In the genomic region with DNA sequence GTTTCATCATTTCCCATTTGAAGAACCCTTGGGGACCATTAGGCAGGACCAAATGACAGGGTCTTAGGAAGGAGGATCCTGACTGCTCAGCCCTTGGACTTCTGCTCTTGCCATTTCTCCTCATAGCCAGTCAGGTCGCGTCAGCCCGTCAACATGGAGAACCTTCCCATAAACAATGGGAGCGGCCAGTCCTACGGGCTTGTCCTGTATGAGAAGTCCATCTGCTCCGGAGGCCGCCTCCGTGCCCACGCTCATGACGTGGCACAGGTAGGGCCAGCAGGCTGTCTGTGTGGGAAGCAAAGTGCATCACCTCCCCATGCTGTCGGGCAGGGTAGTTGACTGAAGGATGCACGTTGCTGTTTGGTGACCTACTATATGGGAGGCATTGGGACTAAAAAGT, we compare ENCODE assay signal across 17 cellular contexts. TPM values are rescaled to one million over a fixed set of nuclear protein-coding genes. Genes with fewer than 3 reads are reported as not detected.
A peak's percentile ranks its signal among the peaks of the same experiment; 100 is the strongest.
DNase-seq lines count a peak whose midpoint lies in the region; ATAC-seq and TF ChIP-seq lines count a peak whose summit lies in the region.
"Had no signal": no experiment of that assay in that cellular context is flagged by ENCODE, and none has a peak within 500 bp of the region (broad histone marks: within the 10 kb centered on the region; RNA-seq: fewer than 3 reads in every experiment).

No MANE protein-coding gene starts in this region.

- H3K4me3 Mint-ChIP-seq in WTC11 (no peak overlapping the region), nephron progenitor cell (no peak overlapping the region)
- H3K4me3 Mint-ChIP-seq: B cell; CD4-positive, CD25-positive, alpha-beta regulatory T cell; CD8-positive, alpha-beta T cell had no signal

- CTCF ChIA-PET in WTC11 (lab: Charles Lee) = interaction anchor here (0.7 kb wide), 1 partner anchor 1232 kb away, joined by 3 read pairs; no protein-coding TSS in a partner anchor

- intact Hi-C loops in esophagus muscularis mucosa (cut with DNase I) = no loop called here

- no peak for TF ChIP-seq POLR2A in esophagus muscularis mucosa (IDR thresholded peaks at IDR 0.05; ENCODE audit: low read depth)
- no peak for TF ChIP-seq POLR2A in tibial nerve (IDR thresholded peaks at IDR 0.05)

- peaks cover 0 to 10% (median 8%) of the 10 kb centered on the region in 4 donors for H3K9me3 ChIP-seq in esophagus muscularis mucosa
- peaks cover 0 to 8% (median 0%) of the 10 kb centered on the region in 4 donors for H3K9me3 ChIP-seq in tibial nerve

- H3K27ac ChIP-seq in esophagus muscularis mucosa (replicated peaks in 1 of 4) (no peak overlapping the region), tibial nerve (no peak overlapping the region)
- H3K27ac ChIP-seq: BLaER1, C4-2B had no signal

- H3K36me3 Mint-ChIP-seq in WTC11 (peaks cover 52% of the 10 kb centered on the region), nephron progenitor cell (ENCODE audit: low read depth) (no peaks in the 10 kb centered on the region)
- H3K36me3 Mint-ChIP-seq: CD4-positive, CD25-positive, alpha-beta regulatory T cell; CD8-positive, alpha-beta T cell had no signal

- H3K27me3 Mint-ChIP-seq in WTC11 (ENCODE audit: low read depth) = no peaks in the 10 kb centered on the region
- H3K27me3 Mint-ChIP-seq in nephron progenitor cell (ENCODE audit: low read depth, poor library complexity) = peaks cover 8% of the 10 kb centered on the region

- H3K27ac Mint-ChIP-seq in WTC11 = no peak overlapping the region
- H3K27ac Mint-ChIP-seq in nephron progenitor cell = peak overlapping the region; percentile 84
- H3K27ac Mint-ChIP-seq: B cell; CD4-positive, CD25-positive, alpha-beta regulatory T cell; CD8-positive, alpha-beta T cell had no signal

- H3K27me3 ChIP-seq in esophagus muscularis mucosa (peaks cover 0 to 19% (median 0%) of the 10 kb centered on the region in 4 donors), tibial nerve (no peaks in the 10 kb centered on the region)
- H3K27me3 ChIP-seq: BLaER1 had no signal

- no peak for DNase-seq in WTC11 (ENCODE audit: low spot score)
- peak; percentile 85 for DNase-seq in esophagus muscularis mucosa (ENCODE audit: extremely low spot score)
- DNase-seq in nephron progenitor cell = no peak
- DNase-seq in tibial nerve (ENCODE audit: low spot score in 2 of 2) = no peak
- no peak for DNase-seq in AG08395 (ENCODE audit: low spot score)
- no peak for DNase-seq in NCI-H128 (lab: John Stamatoyannopoulos, UW; ENCODE audit: unreplicated experiment)
- DNase-seq: Caco-2; CD4-positive, CD25-positive, alpha-beta regulatory T cell; CD8-positive, alpha-beta T cell; DMS153; DND-41; HCEC 1CT had no signal

- TF ChIP-seq EP300 in esophagus muscularis mucosa (IDR thresholded peaks at IDR 0.05) (no peak), tibial nerve (IDR thresholded peaks at IDR 0.05) (no peak)

- POLR2A ChIA-PET in WTC11 (lab: Charles Lee) = no interaction called here

- no peak overlapping the region for H3K4me3 ChIP-seq in esophagus muscularis mucosa
- no peak overlapping the region for H3K4me3 ChIP-seq in tibial nerve
- H3K4me3 ChIP-seq: BLaER1, GM12878 had no signal

- WGBS in esophagus muscularis mucosa = 100% methylated on average over 5 of the region's 12 CpGs
- 72 to 88% methylated on average over 6 to 12 of the region's 12 CpGs for WGBS in tibial nerve, 2 donors

- peak; percentile 9 for ATAC-seq in WTC11
- ATAC-seq: CD8-positive, alpha-beta T cell; GM12878 had no signal

- TF ChIP-seq CTCF in WTC11 (IDR thresholded peaks at IDR 0.05) = no peak
- no peak for TF ChIP-seq CTCF in esophagus muscularis mucosa (IDR thresholded peaks at IDR 0.05)
- no peak for TF ChIP-seq CTCF in nephron progenitor cell (IDR thresholded peaks at IDR 0.05)
- TF ChIP-seq CTCF in tibial nerve (IDR thresholded peaks at IDR 0.05) = no peak

- H3K36me3 ChIP-seq in esophagus muscularis mucosa (no peaks in the 10 kb centered on the region), tibial nerve (no peaks in the 10 kb centered on the region)
- H3K36me3 ChIP-seq: BLaER1 had no signal

- H3K9me3 Mint-ChIP-seq in WTC11 (peaks cover 18% of the 10 kb centered on the region), nephron progenitor cell (peaks cover 7% of the 10 kb centered on the region)

- H3K4me1 Mint-ChIP-seq in WTC11 (peaks cover 11% of the 10 kb centered on the region), nephron progenitor cell (no peaks in the 10 kb centered on the region)
- H3K4me1 Mint-ChIP-seq: B cell; CD4-positive, CD25-positive, alpha-beta regulatory T cell had no signal

- H3K4me1 ChIP-seq in esophagus muscularis mucosa = no peaks in the 10 kb centered on the region
- H3K4me1 ChIP-seq in tibial nerve = no peaks in the 10 kb centered on the region
- H3K4me1 ChIP-seq: BLaER1, Caco-2 had no signal

TF ChIP-seq in WTC11, 78 proteins besides CTCF, POLR2A, EP300 and RAD21 (continues in another document):
- TF ChIP-seq ZNF219 (CRISPR knock-in tag; IDR thresholded peaks at IDR 0.05; ENCODE audit: borderline replicate concordance) (no peak), NFE2L1 (CRISPR knock-in tag; IDR thresholded peaks at IDR 0.05) (no peak), TEAD1 (CRISPR knock-in tag; IDR thresholded peaks at IDR 0.05) (no peak), KAT7 (CRISPR knock-in tag; IDR thresholded peaks at IDR 0.05; ENCODE audit: borderline replicate concordance) (no peak), TEAD4 (CRISPR knock-in tag; IDR thresholded peaks at IDR 0.05) (no peak)
- TF ChIP-seq, protein P1, sequence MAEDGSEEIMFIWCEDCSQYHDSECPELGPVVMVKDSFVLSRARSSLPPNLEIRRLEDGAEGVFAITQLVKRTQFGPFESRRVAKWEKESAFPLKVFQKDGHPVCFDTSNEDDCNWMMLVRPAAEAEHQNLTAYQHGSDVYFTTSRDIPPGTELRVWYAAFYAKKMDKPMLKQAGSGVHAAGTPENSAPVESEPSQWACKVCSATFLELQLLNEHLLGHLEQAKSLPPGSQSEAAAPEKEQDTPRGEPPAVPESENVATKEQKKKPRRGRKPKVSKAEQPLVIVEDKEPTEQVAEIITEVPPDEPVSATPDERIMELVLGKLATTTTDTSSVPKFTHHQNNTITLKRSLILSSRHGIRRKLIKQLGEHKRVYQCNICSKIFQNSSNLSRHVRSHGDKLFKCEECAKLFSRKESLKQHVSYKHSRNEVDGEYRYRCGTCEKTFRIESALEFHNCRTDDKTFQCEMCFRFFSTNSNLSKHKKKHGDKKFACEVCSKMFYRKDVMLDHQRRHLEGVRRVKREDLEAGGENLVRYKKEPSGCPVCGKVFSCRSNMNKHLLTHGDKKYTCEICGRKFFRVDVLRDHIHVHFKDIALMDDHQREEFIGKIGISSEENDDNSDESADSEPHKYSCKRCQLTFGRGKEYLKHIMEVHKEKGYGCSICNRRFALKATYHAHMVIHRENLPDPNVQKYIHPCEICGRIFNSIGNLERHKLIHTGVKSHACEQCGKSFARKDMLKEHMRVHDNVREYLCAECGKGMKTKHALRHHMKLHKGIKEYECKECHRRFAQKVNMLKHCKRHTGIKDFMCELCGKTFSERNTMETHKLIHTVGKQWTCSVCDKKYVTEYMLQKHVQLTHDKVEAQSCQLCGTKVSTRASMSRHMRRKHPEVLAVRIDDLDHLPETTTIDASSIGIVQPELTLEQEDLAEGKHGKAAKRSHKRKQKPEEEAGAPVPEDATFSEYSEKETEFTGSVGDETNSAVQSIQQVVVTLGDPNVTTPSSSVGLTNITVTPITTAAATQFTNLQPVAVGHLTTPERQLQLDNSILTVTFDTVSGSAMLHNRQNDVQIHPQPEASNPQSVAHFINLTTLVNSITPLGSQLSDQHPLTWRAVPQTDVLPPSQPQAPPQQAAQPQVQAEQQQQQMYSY (CRISPR knock-in tag; IDR thresholded peaks at IDR 0.05) = no peak
- TF ChIP-seq, protein P2, sequence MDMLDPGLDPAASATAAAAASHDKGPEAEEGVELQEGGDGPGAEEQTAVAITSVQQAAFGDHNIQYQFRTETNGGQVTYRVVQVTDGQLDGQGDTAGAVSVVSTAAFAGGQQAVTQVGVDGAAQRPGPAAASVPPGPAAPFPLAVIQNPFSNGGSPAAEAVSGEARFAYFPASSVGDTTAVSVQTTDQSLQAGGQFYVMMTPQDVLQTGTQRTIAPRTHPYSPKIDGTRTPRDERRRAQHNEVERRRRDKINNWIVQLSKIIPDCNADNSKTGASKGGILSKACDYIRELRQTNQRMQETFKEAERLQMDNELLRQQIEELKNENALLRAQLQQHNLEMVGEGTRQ (CRISPR knock-in tag; IDR thresholded peaks at IDR 0.05) = no peak

RNA-seq across cellular contexts. Expression of a gene that starts 19.6 kb away (rescaled TPM):
- 4.6 to 6.0 TPM (median 5.1 TPM) in 3 replicates for total RNA-seq in WTC11 (2021)
- 10 to 100 TPM in 3 of 4 donors, 1 to 10 TPM in 1; 7.1 to 13.1 (median 10.5) TPM for total RNA-seq in esophagus muscularis mucosa
- total RNA-seq in tibial nerve = 1 to 10 TPM; 2.0 to 8.1 (median 5.6) TPM

RNA-seq across cellular contexts. Expression of a gene that starts 36.0 kb away (rescaled TPM):
- total RNA-seq in WTC11 (2021) (34.6 to 50.2 TPM (median 35.9 TPM) in 3 replicates), esophagus muscularis mucosa (under 1 TPM in 3 of 4 donors, not detected in 1; 0.29 to 0.42 (median 0.32) TPM), tibial nerve (not detected)
- total RNA-seq: A172, B cell, Caco-2 had no signal

RNA-seq across cellular contexts. Expression of a gene that starts 58.9 kb away (rescaled TPM):
- total RNA-seq in WTC11 (2021) (49.4 to 55.2 TPM (median 51.9 TPM) in 3 replicates), esophagus muscularis mucosa (10 to 100 TPM; 18.3 to 25.0 (median 21.1) TPM), tibial nerve (10 to 100 TPM; 26.0 to 35.1 (median 30.1) TPM)

RNA-seq across cellular contexts. Expression of a gene that starts 59.1 kb away (rescaled TPM):
- 80.2 to 83.8 TPM (median 82.0 TPM) in 3 replicates for total RNA-seq in WTC11 (2021)
- 10 to 100 TPM; 34.1 to 59.6 (median 50.2) TPM for total RNA-seq in esophagus muscularis mucosa
- total RNA-seq in tibial nerve = 10 to 100 TPM; 46.0 to 65.7 (median 53.3) TPM

Comparison
In these comparisons a context has a peak if more than half of its experiments do, and no peak if none do; other contexts are left out.
1. RNA of a gene that starts 36.0 kb away (total RNA-seq): 34.6 to 50.2 TPM in WTC11; 0.29 to 0.42 TPM in esophagus muscularis mucosa and not detected in tibial nerve; every median in the first group is over 10 times any median in the second.